9 cellular contexts compared by ENCODE assay signal in genomic region chrX:69493193-69493592, GRCh38. TPM values are rescaled to one million over a fixed set of nuclear protein-coding genes. Genes with fewer than 3 reads are reported as not detected.
DNase-seq lines count a peak whose midpoint lies in the region; ATAC-seq, FAIRE-seq and TF ChIP-seq lines count a peak whose summit lies in the region.
"Had no signal": no experiment of that assay in that cellular context is flagged by ENCODE, and none has a peak within 500 bp of the region (broad histone marks: within the 10 kb centered on the region; RNA-seq: fewer than 3 reads in every experiment).

No MANE protein-coding gene starts in this region.

- H3K14ac ChIP-seq in H1 (ENCODE audit: insufficient read length), result no peak overlapping the region
- H3K14ac ChIP-seq in trophoblast cell (ENCODE audit: low read length), result no peak overlapping the region

- H3K79me2 ChIP-seq in OCI-LY3 (ENCODE audit: low read length), result no peaks in the 10 kb centered on the region
- no peaks in the 10 kb centered on the region for H3K79me2 ChIP-seq in H1 (ENCODE audit: control insufficient read depth in 1 of 2, insufficient read depth in 2 of 2, low read length in 2 of 2)
- no peaks in the 10 kb centered on the region for H3K79me2 ChIP-seq in trophoblast cell (ENCODE audit: control insufficient read depth, insufficient read depth, low read length, poor library complexity)

- CTCF ChIA-PET in H1 (lab: Charles Lee; ENCODE audit: partially characterized antibody), result interaction anchor here (0.5 to 3.4 kb wide), 20 partner anchors 9 to 712 kb away, joined by 3 to 23 read pairs (median 4); partner anchors contain the start of gene OTUD6A

- H4K12ac ChIP-seq in trophoblast cell (ENCODE audit: low read depth, low read length), result no peak overlapping the region

- no peak overlapping the region for H2BK20ac ChIP-seq in H1 (ENCODE audit: low read length)

- H3K23me2 ChIP-seq in H1 (ENCODE audit: low read depth, low read length), result no peaks in the 10 kb centered on the region

- H4K91ac ChIP-seq in H1 (replicated peaks; ENCODE audit: insufficient read length, low read length), result no peak overlapping the region
- no peak overlapping the region for H4K91ac ChIP-seq in trophoblast cell (ENCODE audit: low read depth, low read length)

- H3K4ac ChIP-seq in H1 (replicated peaks; ENCODE audit: insufficient read length, low read depth, low read length) (no peak overlapping the region), trophoblast cell (ENCODE audit: low read depth, low read length) (no peak overlapping the region)

- H3K79me1 ChIP-seq in H1 (ENCODE audit: low read depth, low read length), result no peaks in the 10 kb centered on the region
- H3K79me1 ChIP-seq in trophoblast cell (ENCODE audit: low read length), result no peaks in the 10 kb centered on the region

- H2AFZ ChIP-seq in OCI-LY3 (ENCODE audit: low read depth, low read length) (0 out of 2 replicates have a peak overlapping the region, but pooled peaks have one; percentile 64), H1 (ENCODE audit: low read length) (no peak overlapping the region), trophoblast cell (ENCODE audit: insufficient read depth, low read length, poor library complexity) (no peak overlapping the region)

- H4K5ac ChIP-seq in H1 (ENCODE audit: insufficient read length, low read depth, low read length), result no peak overlapping the region

- no peak overlapping the region for H3K27ac ChIP-seq in OCI-LY3 (ENCODE audit: low read length)
- no peak overlapping the region for H3K27ac ChIP-seq in H1 (ENCODE audit: low read depth, low read length)
- H3K27ac ChIP-seq in trophoblast cell (ENCODE audit: low read depth, low read length), result no peak overlapping the region
- H3K27ac ChIP-seq: HL-60 had no signal

- no peak for TF ChIP-seq EP300 in H1 (IDR thresholded peaks at IDR 0.05; ENCODE audit: borderline replicate concordance in 1 of 2, low read depth in 2 of 2, low read length in 2 of 2)

- no peak for TF ChIP-seq POLR2A in GM12891 (IDR thresholded peaks at IDR 0.05; ENCODE audit: low read depth, low read length)
- no peak for TF ChIP-seq POLR2A in H1 (IDR thresholded peaks at IDR 0.05; ENCODE audit: control extremely low read depth in 1 of 2, low read depth in 2 of 2, low read length in 2 of 2)

- TF ChIP-seq RAD21 in H1 (IDR thresholded peaks at IDR 0.05 in 1 of 2, conservative IDR thresholded peaks at IDR 0.05 in 1 of 2; ENCODE audit: low read depth in 2 of 2, low read length in 2 of 2), result peak; percentile 71 to 81

- H2BK120ac ChIP-seq in H1 (replicated peaks; ENCODE audit: low read depth, low read length), result no peak overlapping the region
- no peak overlapping the region for H2BK120ac ChIP-seq in trophoblast cell (ENCODE audit: insufficient read depth, low read length, poor library complexity)

- no peaks in the 10 kb centered on the region for H3K27me3 ChIP-seq in OCI-LY3 (ENCODE audit: low read depth, low read length)
- no peaks in the 10 kb centered on the region for H3K27me3 ChIP-seq in H1 (replicated peaks in 1 of 4; ENCODE audit: control insufficient read depth in 3 of 4, extremely low read depth in 1 of 4, insufficient read depth in 3 of 4, low read length in 3 of 4)
- H3K27me3 ChIP-seq in trophoblast cell (ENCODE audit: insufficient read depth, low read length), result no peaks in the 10 kb centered on the region

- ATAC-seq in GM18861 (IDR thresholded peaks at IDR 0.05; ENCODE audit: unreplicated experiment) (no peak), HG02759 (IDR thresholded peaks at IDR 0.05; ENCODE audit: unreplicated experiment) (no peak)

- H3K9ac ChIP-seq in OCI-LY3 (ENCODE audit: low read length) (no peak overlapping the region), H1 (replicated peaks in 1 of 4; ENCODE audit: extremely low read depth in 1 of 4, low read depth in 3 of 4, low read length in 3 of 4) (no peak overlapping the region), trophoblast cell (ENCODE audit: low read length) (no peak overlapping the region)

- peak; percentile 28 for TF ChIP-seq CTCF in AG09319 (IDR thresholded peaks at IDR 0.05; ENCODE audit: low read depth, low read length)
- peak; percentile 53 for TF ChIP-seq CTCF in OCI-LY3 (IDR thresholded peaks at IDR 0.05; ENCODE audit: low read depth, low read length)
- TF ChIP-seq CTCF in H1 (IDR thresholded peaks at IDR 0.05; ENCODE audit: control extremely low read depth in 1 of 3, insufficient read depth in 1 of 3, low read depth in 1 of 3, low read length in 3 of 3), result peak in 2 of 3 experiments; percentile 51 to 54; a peak in 3 of 4 replicates

- H2BK15ac ChIP-seq in H1 (ENCODE audit: low read length), result no peak overlapping the region

- H2AK5ac ChIP-seq in H1 (ENCODE audit: low read depth, low read length) (no peak overlapping the region), trophoblast cell (ENCODE audit: low read length) (no peak overlapping the region)

- FAIRE-seq in GM12891 (lab: Jason Lieb, UNC) (peak; percentile 68), H1 (lab: Jason Lieb, UNC) (peak; percentile 7)

- H4K8ac ChIP-seq in H1 (ENCODE audit: extremely low read depth, insufficient read depth, low read length) (no peak overlapping the region), trophoblast cell (ENCODE audit: low read depth, low read length) (no peak overlapping the region)

- H3K36me3 ChIP-seq in OCI-LY3 (replicated peaks; ENCODE audit: low read depth, low read length), result no peaks in the 10 kb centered on the region
- no peaks in the 10 kb centered on the region for H3K36me3 ChIP-seq in H1 (ENCODE audit: control insufficient read depth in 2 of 4, insufficient read depth in 4 of 4, low read length in 3 of 4)
- H3K36me3 ChIP-seq in trophoblast cell (ENCODE audit: control insufficient read depth in 1 of 2, insufficient read depth in 2 of 2, low read length in 2 of 2), result no peaks in the 10 kb centered on the region

- H3K23ac ChIP-seq in H1 (ENCODE audit: insufficient read length), result no peak overlapping the region
- H3K23ac ChIP-seq in trophoblast cell (ENCODE audit: low read length), result no peak overlapping the region

- no peaks in the 10 kb centered on the region for H4K20me1 ChIP-seq in OCI-LY3 (ENCODE audit: insufficient read depth, low read length)
- H4K20me1 ChIP-seq in H1 (replicated peaks in 1 of 2; ENCODE audit: control insufficient read depth in 1 of 2, insufficient read depth in 2 of 2, low read length in 2 of 2), result no peaks in the 10 kb centered on the region

- POLR2A ChIA-PET in H1 (lab: Charles Lee; ENCODE audit: partially characterized antibody), result interaction anchor here (1.0 kb wide), 1 partner anchor 604 kb away, joined by 3 read pairs; no protein-coding TSS in a partner anchor

- WGBS in H1 (ENCODE audit: extremely low coverage in 1 of 2, insufficient coverage in 1 of 2, insufficient read length in 1 of 2, insufficient replicate concordance in 2 of 2, low coverage in 1 of 2, low lambda C conversion rate in 2 of 2, missing lambda C conversion rate in 1 of 2), 2 experiments, result 45% methylated on average over 4 of the region's 5 CpGs; no CpG with 5 or more reads in 1 of the 2 experiments
- no CpG with 5 or more reads among the region's 5 CpGs for WGBS in trophoblast cell (ENCODE audit: extremely low coverage, insufficient coverage, insufficient read length)

- H2BK5ac ChIP-seq in H1 (ENCODE audit: low read depth, low read length) (no peak overlapping the region), trophoblast cell (ENCODE audit: low read depth, low read length, poor library complexity) (no peak overlapping the region)

- no peaks in the 10 kb centered on the region for H3K9me3 ChIP-seq in OCI-LY3 (ENCODE audit: insufficient read depth, low read length)
- H3K9me3 ChIP-seq in H1 (ENCODE audit: insufficient read depth in 2 of 2, low read depth in 1 of 2, low read length in 1 of 2), result no peaks in the 10 kb centered on the region
- H3K9me3 ChIP-seq in trophoblast cell (ENCODE audit: insufficient read depth, low read depth, low read length), result no peaks in the 10 kb centered on the region

- DNase-seq in AG09319 (ENCODE audit: extremely low read depth, low read depth) (no peak), GM12891 (ENCODE audit: insufficient read length, low spot score) (no peak), H1 (ENCODE audit: low read depth in 1 of 2, low spot score in 2 of 2) (peak in 1 of 2 experiments; percentile 72), trophoblast cell (peak; percentile 33 to 62), putamen (ENCODE audit: low spot score) (no peak)

- H3K18ac ChIP-seq in H1 (ENCODE audit: extremely low read depth, low read length) (no peak overlapping the region), trophoblast cell (ENCODE audit: low read length) (no peak overlapping the region)

- H3K4me2 ChIP-seq in OCI-LY3 (ENCODE audit: low read length) (peak overlapping the region; percentile 59), H1 (ENCODE audit: insufficient read depth in 1 of 2, low read depth in 2 of 2, low read length in 2 of 2) (no peak overlapping the region), trophoblast cell (ENCODE audit: low read length) (no peak overlapping the region)

- H3K56ac ChIP-seq in H1 (replicated peaks; ENCODE audit: insufficient read length, low read depth, low read length), result no peak overlapping the region

- no peak overlapping the region for H2BK12ac ChIP-seq in H1 (ENCODE audit: low read depth, low read length)
- H2BK12ac ChIP-seq in trophoblast cell (ENCODE audit: low read length), result no peak overlapping the region

- no peak overlapping the region for H3K4me3 ChIP-seq in OCI-LY3 (ENCODE audit: low read length)
- no peak overlapping the region for H3K4me3 ChIP-seq in H1 (ENCODE audit: extremely low read depth in 1 of 4, insufficient read depth in 2 of 4, low read depth in 3 of 4, low read length in 4 of 4)
- no peak overlapping the region for H3K4me3 ChIP-seq in trophoblast cell (ENCODE audit: low read depth, low read length)

- H3K4me1 ChIP-seq in OCI-LY3 (ENCODE audit: low read length), result no peaks in the 10 kb centered on the region
- no peaks in the 10 kb centered on the region for H3K4me1 ChIP-seq in H1 (replicated peaks in 1 of 4; ENCODE audit: control insufficient read depth in 3 of 4, insufficient read depth in 4 of 4, low read length in 3 of 4)
- H3K4me1 ChIP-seq in trophoblast cell (ENCODE audit: control insufficient read depth in 1 of 2, insufficient read depth in 2 of 2, low read length in 2 of 2), result no peaks in the 10 kb centered on the region

TF ChIP-seq in GM12891, 5 proteins besides CTCF, POLR2A, EP300 and RAD21 (continues in another document):
- TF ChIP-seq POLR2AphosphoS5 (IDR thresholded peaks at IDR 0.05; ENCODE audit: low read depth, low read length), result no peak

RNA-seq across cellular contexts. Expression of gene NALF2, which starts 10.9 kb away (rescaled TPM):
- polyA plus RNA-seq in GM12891 (2012; ENCODE audit: low read depth, missing spikeins), result not detected
- 15.6 and 16.1 TPM in 2 replicates for total RNA-seq in H1 (2021; fragmentation: NEBNext Ultra II Directional; extraction: Animal tissue kit (Norgen Biotek cat#: 25700))
- 7.3 and 7.5 TPM in 2 replicates for polyA plus RNA-seq in H1 (2011; rRNA removed)
- 6.3 TPM for polyA plus RNA-seq in H1 (2011; cell fraction: cytosol; rRNA removed)
- polyA plus RNA-seq in H1 (2011; cell fraction: nucleus; rRNA removed), result 6.1 TPM
- polyA plus RNA-seq in H1 (2012, experiment 1 of 2), result 13.4 to 15.3 TPM (median 14.6 TPM) in 4 replicates
- polyA plus RNA-seq in H1 (2012, experiment 2 of 2), result 17.5 TPM
- polyA plus RNA-seq in H1 (2013, experiment 1 of 2), result 9.3 TPM
- polyA plus RNA-seq in H1 (2013, experiment 2 of 2), result 10.7 TPM
- polyA minus RNA-seq in H1 (2011; rRNA and poly(A)+ RNA removed), result 4.8 and 6.2 TPM in 2 replicates
- 5.4 TPM for polyA minus RNA-seq in H1 (2011; cell fraction: cytosol; rRNA and poly(A)+ RNA removed)
- 3.2 TPM for polyA minus RNA-seq in H1 (2011; cell fraction: nucleus; rRNA and poly(A)+ RNA removed)
- 0.07 and 0.11 TPM in 2 replicates for polyA plus RNA-seq in trophoblast cell (2013)

Comparison
In these comparisons a context has a peak if more than half of its experiments do, and no peak if none do; other contexts are left out.
1. DNase-seq: peak in trophoblast cell (2 of 2); none in AG09319 (single experiment), GM12891 (single experiment) and putamen (single experiment).
2. Peak in every context shown above with its lines, with median percentiles within 50 percentile points of each other: CTCF ChIP-seq.